1 cellular context compared by ENCODE assay signal in the genomic region with DNA sequence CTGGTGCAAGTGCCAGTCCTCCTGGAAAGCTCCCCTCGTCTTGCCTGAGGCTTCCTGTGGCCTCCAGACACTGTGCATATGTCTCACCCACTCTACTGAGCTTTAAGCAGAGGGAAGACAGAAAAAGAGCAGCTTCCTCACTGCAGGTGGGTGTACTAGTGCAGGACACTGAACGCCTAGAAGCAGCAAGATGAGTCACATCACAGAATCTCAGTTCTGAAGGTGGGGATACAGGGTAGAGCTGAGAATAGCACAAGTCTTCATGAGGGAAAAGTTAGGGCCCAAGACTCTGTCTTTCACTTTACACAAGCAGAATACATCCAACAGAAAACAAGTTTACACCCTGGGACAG.
TF ChIP-seq lines count a peak whose summit lies in the region.

No MANE protein-coding gene starts in this region.

TF ChIP-seq in SK-N-SH, 30 proteins besides CTCF, POLR2A, EP300 and RAD21:
- TF ChIP-seq GABPA (IDR thresholded peaks at IDR 0.05; ENCODE audit: low read depth) (no peak), ELF1 (IDR thresholded peaks at IDR 0.05) (no peak), TEAD4 (IDR thresholded peaks at IDR 0.05; ENCODE audit: borderline replicate concordance, insufficient read depth) (no peak), FOSL2 (IDR thresholded peaks at IDR 0.05; ENCODE audit: borderline replicate concordance, low read depth) (no peak), TAF1 (IDR thresholded peaks at IDR 0.05; ENCODE audit: borderline replicate concordance, low read depth, low read length) (no peak), RCOR1 (IDR thresholded peaks at IDR 0.05; ENCODE audit: low read length) (no peak), POLR2AphosphoS5 (IDR thresholded peaks at IDR 0.05; ENCODE audit: low read depth, low read length) (no peak), SIN3A (IDR thresholded peaks at IDR 0.05; ENCODE audit: borderline replicate concordance, low read depth, low read length) (no peak), ZBTB33 (IDR thresholded peaks at IDR 0.05; ENCODE audit: borderline replicate concordance, low read depth) (no peak), CHD2 (IDR thresholded peaks at IDR 0.05; ENCODE audit: low read length, partially characterized antibody) (no peak), TCF12 (IDR thresholded peaks at IDR 0.05) (no peak), REST (IDR thresholded peaks at IDR 0.05; ENCODE audit: low read depth, low read length) (no peak), MEF2A (IDR thresholded peaks at IDR 0.05; ENCODE audit: borderline replicate concordance, low read depth) (no peak), GATA2 (CRISPR knock-in tag; IDR thresholded peaks at IDR 0.05) (no peak)
- TF ChIP-seq, protein P1, sequence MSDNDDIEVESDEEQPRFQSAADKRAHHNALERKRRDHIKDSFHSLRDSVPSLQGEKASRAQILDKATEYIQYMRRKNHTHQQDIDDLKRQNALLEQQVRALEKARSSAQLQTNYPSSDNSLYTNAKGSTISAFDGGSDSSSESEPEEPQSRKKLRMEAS (IDR thresholded peaks at IDR 0.05; ENCODE audit: low read depth), result no peak
- TF ChIP-seq, protein P2, sequence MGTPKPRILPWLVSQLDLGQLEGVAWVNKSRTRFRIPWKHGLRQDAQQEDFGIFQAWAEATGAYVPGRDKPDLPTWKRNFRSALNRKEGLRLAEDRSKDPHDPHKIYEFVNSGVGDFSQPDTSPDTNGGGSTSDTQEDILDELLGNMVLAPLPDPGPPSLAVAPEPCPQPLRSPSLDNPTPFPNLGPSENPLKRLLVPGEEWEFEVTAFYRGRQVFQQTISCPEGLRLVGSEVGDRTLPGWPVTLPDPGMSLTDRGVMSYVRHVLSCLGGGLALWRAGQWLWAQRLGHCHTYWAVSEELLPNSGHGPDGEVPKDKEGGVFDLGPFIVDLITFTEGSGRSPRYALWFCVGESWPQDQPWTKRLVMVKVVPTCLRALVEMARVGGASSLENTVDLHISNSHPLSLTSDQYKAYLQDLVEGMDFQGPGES (IDR thresholded peaks at IDR 0.05; ENCODE audit: low read depth, low read length), result no peak
